In the genomic region with DNA sequence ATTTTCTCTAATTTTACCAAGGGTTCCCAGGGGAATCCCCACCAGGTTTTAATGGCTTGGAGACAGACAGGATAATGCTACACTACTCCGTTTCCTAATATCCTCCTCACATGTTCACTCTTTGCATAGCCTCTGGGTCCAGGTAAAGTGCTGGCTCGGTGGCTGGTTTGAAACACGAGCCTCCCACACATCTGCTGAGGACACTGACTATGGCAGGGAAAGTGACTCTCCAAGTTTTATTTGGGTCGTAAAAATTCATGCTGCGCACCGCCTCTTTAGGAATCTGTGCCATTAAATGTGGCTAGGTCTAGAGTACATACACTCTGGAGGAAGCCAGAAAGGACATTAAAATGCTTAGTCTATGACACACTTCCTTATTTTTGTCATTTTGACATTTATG, we compare ENCODE assay signal across 15 cellular contexts.
DNase-seq lines count a peak whose midpoint lies in the region; ATAC-seq and TF ChIP-seq lines count a peak whose summit lies in the region.
"Had no signal": no experiment of that assay in that cellular context is flagged by ENCODE, and none has a peak within 500 bp of the region (broad histone marks: within the 10 kb centered on the region; RNA-seq: fewer than 3 reads in every experiment).

No MANE protein-coding gene starts in this region.

- H3K27me3 ChIP-seq in hepatocyte (no peaks in the 10 kb centered on the region), vagina (no peaks in the 10 kb centered on the region), spleen (replicated peaks in 1 of 7) (no peaks in the 10 kb centered on the region)
- H3K27me3 ChIP-seq: BLaER1, testis had no signal

- H3K79me2 ChIP-seq in hepatocyte: no peaks in the 10 kb centered on the region

- H3K36me3 ChIP-seq in hepatocyte (replicated peaks; ENCODE audit: insufficient read depth, low read depth): no peaks in the 10 kb centered on the region
- H3K36me3 ChIP-seq in vagina: no peaks in the 10 kb centered on the region
- H3K36me3 ChIP-seq in spleen: no peaks in the 10 kb centered on the region
- H3K36me3 ChIP-seq: BLaER1 had no signal

- CTCF ChIA-PET in HEK293T (lab: Yijun Ruan, JAX): interaction anchor here (0.9 kb wide), 1 partner anchor 9 kb away, joined by 3 read pairs; no protein-coding TSS in a partner anchor

- H3K4me1 ChIP-seq in hepatocyte (ENCODE audit: insufficient read depth) (no peaks in the 10 kb centered on the region), vagina (no peaks in the 10 kb centered on the region), spleen (no peaks in the 10 kb centered on the region)
- H3K4me1 ChIP-seq: BLaER1, testis had no signal

- no peak overlapping the region for H3K4me2 ChIP-seq in hepatocyte
- H3K4me2 ChIP-seq: BLaER1 had no signal

- no peak for ATAC-seq in esophagus mucosa
- ATAC-seq: activated CD4-positive, CD25-positive, alpha-beta regulatory T cell treated with anti-CD3 and anti-CD28 coated beads, Interleukin-2, amount 50 U/mL, for 24 hours had no signal

- no peak for TF ChIP-seq POLR2A in vagina (IDR thresholded peaks at IDR 0.05)
- no peak for TF ChIP-seq POLR2A in spleen (IDR thresholded peaks at IDR 0.05)

- H2AFZ ChIP-seq in hepatocyte: no peak overlapping the region

- H3K4me3 ChIP-seq in hepatocyte (no peak overlapping the region), vagina (no peak overlapping the region), spleen (no peak overlapping the region)
- H3K4me3 ChIP-seq: BLaER1, testis had no signal

- intact Hi-C loops in vagina (cut with DNase I): no loop called here
- intact Hi-C loops in spleen (cut with DNase I; ENCODE audit: low total_unique reads): no loop called here

- H3K27ac ChIP-seq in hepatocyte (no peak overlapping the region), vagina (peak overlapping the region; percentile 1), spleen (no peak overlapping the region)
- H3K27ac ChIP-seq: BLaER1, testis had no signal

- POLR2A ChIA-PET in HEK293T (lab: Yijun Ruan, JAX): no interaction called here

- no peak for TF ChIP-seq CTCF in hepatocyte (IDR thresholded peaks at IDR 0.05; ENCODE audit: poor library complexity)
- no peak for TF ChIP-seq CTCF in vagina (IDR thresholded peaks at IDR 0.05)
- TF ChIP-seq CTCF in spleen (IDR thresholded peaks at IDR 0.05 in 8 of 11, conservative IDR thresholded peaks at IDR 0.05 in 3 of 11): no peak

- peak; percentile 47 for DNase-seq in HEK293T (ENCODE audit: extremely low spot score)
- DNase-seq in NCI-H510A (lab: John Stamatoyannopoulos, UW): peak; percentile 57
- peak; percentile 58 for DNase-seq in hepatocyte (ENCODE audit: low spot score)
- peak in 1 of 2 donors; percentile 92 for DNase-seq in vagina (ENCODE audit: extremely low spot score in 2 of 2)
- no peak for DNase-seq in spleen
- no peak for DNase-seq in stimulated activated CD4-positive, alpha-beta T cell treated with anti-CD3 and anti-CD28 coated beads, Interleukin-15, amount 100 ng/mL, for 24 hours
- DNase-seq: cerebellar nuclear complex; GOT3; NCI-H2107; SIG-M5; stimulated activated CD4-positive, alpha-beta T cell treated with anti-CD3 and anti-CD28 coated beads, Interleukin-4, amount 100 ng/mL, for 4 hours; testis had no signal

- no peaks in the 10 kb centered on the region for H4K20me1 ChIP-seq in hepatocyte (ENCODE audit: insufficient read depth, poor library complexity, severe bottlenecking)
- H4K20me1 ChIP-seq: BLaER1 had no signal

- WGBS in hepatocyte (ENCODE audit: low lambda C conversion rate, missing lambda C conversion rate): 25% methylated on average over 6 of the region's 6 CpGs
- 70 to 87% (median 76%) methylated on average over 6 of the region's 6 CpGs for WGBS in spleen, 5 donors

- H3K9me3 ChIP-seq in hepatocyte (ENCODE audit: low read depth): no peaks in the 10 kb centered on the region
- no peaks in the 10 kb centered on the region for H3K9me3 ChIP-seq in vagina
- H3K9me3 ChIP-seq in spleen: peaks cover 0 to 12% (median 3%) of the 10 kb centered on the region in 8 donors
- H3K9me3 ChIP-seq: testis had no signal

- no peaks in the 10 kb centered on the region for H3K9me2 ChIP-seq in hepatocyte (replicated peaks; ENCODE audit: insufficient read depth)

TF ChIP-seq in HEK293T, 16 proteins besides CTCF, POLR2A, EP300 and RAD21:
- TF ChIP-seq ARNT (IDR thresholded peaks at IDR 0.05): peak; percentile 67; the same call in 1 of the 2 replicates
- no peak for TF ChIP-seq L3MBTL2 (conservative IDR thresholded peaks at IDR 0.05)
- TF ChIP-seq, protein P1, sequence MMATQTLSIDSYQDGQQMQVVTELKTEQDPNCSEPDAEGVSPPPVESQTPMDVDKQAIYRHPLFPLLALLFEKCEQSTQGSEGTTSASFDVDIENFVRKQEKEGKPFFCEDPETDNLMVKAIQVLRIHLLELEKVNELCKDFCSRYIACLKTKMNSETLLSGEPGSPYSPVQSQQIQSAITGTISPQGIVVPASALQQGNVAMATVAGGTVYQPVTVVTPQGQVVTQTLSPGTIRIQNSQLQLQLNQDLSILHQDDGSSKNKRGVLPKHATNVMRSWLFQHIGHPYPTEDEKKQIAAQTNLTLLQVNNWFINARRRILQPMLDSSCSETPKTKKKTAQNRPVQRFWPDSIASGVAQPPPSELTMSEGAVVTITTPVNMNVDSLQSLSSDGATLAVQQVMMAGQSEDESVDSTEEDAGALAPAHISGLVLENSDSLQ (IDR thresholded peaks at IDR 0.05): peak; percentile 51
- TF ChIP-seq CTBP1 (IDR thresholded peaks at IDR 0.05; ENCODE audit: borderline replicate concordance): peak; percentile 79
- no peak for TF ChIP-seq SP1 (IDR thresholded peaks at IDR 0.05)
- TF ChIP-seq NFRKB (IDR thresholded peaks at IDR 0.05): no peak
- no peak for TF ChIP-seq FOXK2 (IDR thresholded peaks at IDR 0.05)

Comparison
In these comparisons a context has a peak if more than half of its experiments do, and no peak if none do; other contexts are left out.
1. DNase-seq: peak in HEK293T (single experiment), NCI-H510A (single experiment) and hepatocyte (single experiment); none in spleen (single experiment) and stimulated activated CD4-positive, alpha-beta T cell treated with anti-CD3 and anti-CD28 coated beads, Interleukin-15, amount 100 ng/mL, for 24 hours (single experiment).